ENCODE assay signal across 9 cellular contexts in the genomic region with DNA sequence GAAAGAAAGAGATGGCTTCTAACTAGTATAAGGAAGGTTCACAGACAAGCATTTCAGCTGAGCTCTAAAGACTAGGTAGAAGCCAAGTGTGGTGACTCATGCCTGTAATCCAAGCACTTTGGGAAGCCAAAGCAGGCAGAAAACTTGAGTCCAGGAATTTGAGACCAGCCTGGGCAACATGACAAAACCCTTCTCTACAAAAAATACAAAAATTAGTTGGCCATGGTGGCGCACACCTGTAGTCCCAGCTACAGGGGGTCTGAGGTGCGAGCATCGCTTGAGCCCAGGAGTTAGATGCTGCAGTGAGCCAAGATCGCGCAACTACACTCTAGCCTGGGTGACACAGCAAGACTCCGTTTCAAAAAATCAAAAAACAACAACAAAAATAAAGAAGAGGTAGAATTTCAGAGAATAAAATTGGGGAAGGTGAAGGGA. TPM values are rescaled to one million over a fixed set of nuclear protein-coding genes. Genes with fewer than 3 reads are reported as not detected.
A peak's percentile ranks its signal among the peaks of the same experiment; 100 is the strongest.
DNase-seq lines count a peak whose midpoint lies in the region; ATAC-seq, FAIRE-seq and TF ChIP-seq lines count a peak whose summit lies in the region.
"Had no signal": no experiment of that assay in that cellular context is flagged by ENCODE, and none has a peak within 500 bp of the region (broad histone marks: within the 10 kb centered on the region; RNA-seq: fewer than 3 reads in every experiment).

No MANE protein-coding gene starts in this region.

- POLR2A ChIA-PET in endothelial cell of umbilical vein (lab: Charles Lee): no interaction called here

- H3K9me3 ChIP-seq in endothelial cell of umbilical vein (replicated peaks; ENCODE audit: control insufficient read depth, insufficient read depth, low read length): no peaks in the 10 kb centered on the region

- TF ChIP-seq POLR2A in endothelial cell of umbilical vein (IDR thresholded peaks at IDR 0.05; ENCODE audit: low read depth, low read length): no peak

- H3K4me1 ChIP-seq in endothelial cell of umbilical vein (ENCODE audit: control insufficient read depth, extremely low read depth, insufficient read depth, low read length): peaks cover 3% of the 10 kb centered on the region

- CTCF ChIA-PET in endothelial cell of umbilical vein (lab: Charles Lee): interaction anchor here (0.8 to 1.7 kb wide), 3 partner anchors 11 to 75 kb away, joined by 3 to 6 read pairs (median 3); no protein-coding TSS in a partner anchor

- H3K27ac ChIP-seq in endothelial cell of umbilical vein (ENCODE audit: insufficient read depth, low read depth, low read length): no peak overlapping the region

- H3K4me3 ChIP-seq in endothelial cell of umbilical vein (replicated peaks in 1 of 3; ENCODE audit: insufficient read depth in 1 of 3, low read depth in 1 of 3, low read length in 3 of 3): no peak overlapping the region

- BruUV-seq in endothelial cell of umbilical vein (replicated peaks; lab: Mats Ljungman, UMichigan): no TSS peak

- H2AFZ ChIP-seq in endothelial cell of umbilical vein (ENCODE audit: low read depth, low read length): no peak overlapping the region

- H3K9ac ChIP-seq in endothelial cell of umbilical vein (replicated peaks; ENCODE audit: extremely low read depth, insufficient read depth, low read length): no peak overlapping the region

- ATAC-seq in omental fat pad (ENCODE audit: low FRiP score) (peak; percentile 66), HG02884 (IDR thresholded peaks at IDR 0.05; ENCODE audit: unreplicated experiment) (no peak)

- no peaks in the 10 kb centered on the region for H3K27me3 ChIP-seq in endothelial cell of umbilical vein (ENCODE audit: control insufficient read depth in 2 of 2, insufficient read depth in 2 of 2, low read length in 2 of 2)

- DNase-seq in Caki2 (ENCODE audit: low read depth) (peak; percentile 30), NCI-H2196 treated with DMSO at 0.1 percent for 48 hours (lab: John Stamatoyannopoulos, UW; ENCODE audit: unreplicated experiment) (peak; percentile 13), endothelial cell of umbilical vein (ENCODE audit: low read depth, low spot score) (peak; percentile 53), omental fat pad (ENCODE audit: low spot score) (no peak), SKM-1 (lab: John Stamatoyannopoulos, UW; ENCODE audit: unreplicated experiment) (no peak), GM20000 (ENCODE audit: low spot score) (no peak)
- no peak for DNase-seq in stimulated activated CD4-positive, alpha-beta T cell treated with anti-CD3 and anti-CD28 coated beads, Interleukin-2, amount 100 ng/mL, for 48 hours
- DNase-seq: NCI-H2029 treated with DMSO at 0.1 percent for 48 hours had no signal

- H4K20me1 ChIP-seq in endothelial cell of umbilical vein (replicated peaks; ENCODE audit: control insufficient read depth, extremely low read depth, insufficient read depth, low read length): no peaks in the 10 kb centered on the region

- intact Hi-C loops in endothelial cell of umbilical vein (cut with micrococcal nuclease): no loop called here

- TF ChIP-seq CTCF in endothelial cell of umbilical vein (IDR thresholded peaks at IDR 0.05; ENCODE audit: extremely low read depth in 1 of 2, insufficient read depth in 1 of 2, low read depth in 1 of 2, low read length in 2 of 2): no peak
- no peak for TF ChIP-seq CTCF in omental fat pad (IDR thresholded peaks at IDR 0.05)
- no peak for TF ChIP-seq CTCF in GM20000 (IDR thresholded peaks at IDR 0.05; ENCODE audit: extremely low read depth, missing control alignments)

- FAIRE-seq in endothelial cell of umbilical vein (lab: Jason Lieb, UNC): peak; percentile 64

- no peaks in the 10 kb centered on the region for H3K9me1 ChIP-seq in endothelial cell of umbilical vein (replicated peaks; ENCODE audit: control insufficient read depth, extremely low read depth, insufficient read depth, low read length)

- dilution Hi-C loops in endothelial cell of umbilical vein (cut with MboI; ENCODE audit: extremely low pct_ligation_motif_present, low sequenced_read_pairs): no loop called here

- H3K36me3 ChIP-seq in endothelial cell of umbilical vein (ENCODE audit: control insufficient read depth in 2 of 2, extremely low read depth in 1 of 2, insufficient read depth in 2 of 2, low read length in 2 of 2): no peaks in the 10 kb centered on the region

- in situ Hi-C loops in Caki2 (cut with HindIII; ENCODE audit: low pct_unique_long_range_greater_than_20kb, low sequenced_read_pairs): no loop called here

- H3K4me2 ChIP-seq in endothelial cell of umbilical vein (ENCODE audit: insufficient read depth, low read length): no peak overlapping the region

- H3K79me2 ChIP-seq in endothelial cell of umbilical vein (ENCODE audit: control insufficient read depth, insufficient read depth, low read length): peaks cover 36% of the 10 kb centered on the region

TF ChIP-seq in endothelial cell of umbilical vein, 7 proteins besides CTCF, POLR2A, EP300 and RAD21:
- TF ChIP-seq GATA2 (IDR thresholded peaks at IDR 0.05; ENCODE audit: insufficient read depth, insufficient read length, low read depth, low read length) (no peak), FOS (IDR thresholded peaks at IDR 0.05; ENCODE audit: borderline replicate concordance, insufficient read depth, low read length) (peak; percentile 72), JUN (IDR thresholded peaks at IDR 0.05; ENCODE audit: borderline replicate concordance, insufficient read depth, insufficient read length, low read depth) (no peak)
- TF ChIP-seq, protein P1, sequence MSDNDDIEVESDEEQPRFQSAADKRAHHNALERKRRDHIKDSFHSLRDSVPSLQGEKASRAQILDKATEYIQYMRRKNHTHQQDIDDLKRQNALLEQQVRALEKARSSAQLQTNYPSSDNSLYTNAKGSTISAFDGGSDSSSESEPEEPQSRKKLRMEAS (IDR thresholded peaks at IDR 0.05; ENCODE audit: insufficient read depth, insufficient read length): no peak

RNA-seq across cellular contexts. Expression of a gene that starts 27.8 kb away (rescaled TPM):
- 11.4 and 24.2 TPM in 2 replicates for total RNA-seq in Caki2 (2014; rRNA removed; shearing (Covaris generic); ENCODE audit: low replicate concordance)
- total RNA-seq in endothelial cell of umbilical vein (16.3 and 17.3 TPM in 2 replicates), omental fat pad (10 to 100 TPM; 16.1 to 29.8 (median 19.2) TPM)
- polyA plus RNA-seq in endothelial cell of umbilical vein: 17.1 and 20.4 TPM in 2 replicates
- 20.5 and 22.0 TPM in 2 replicates for polyA plus RNA-seq in endothelial cell of umbilical vein (2011; cell fraction: cytosol; rRNA removed)
- polyA plus RNA-seq in endothelial cell of umbilical vein (2011; cell fraction: nucleus; rRNA removed): 36.4 and 37.7 TPM in 2 replicates
- 9.6 and 13.4 TPM in 2 replicates for polyA plus RNA-seq in endothelial cell of umbilical vein (2012)
- 27.7 and 28.5 TPM in 2 replicates for polyA minus RNA-seq in endothelial cell of umbilical vein
- polyA minus RNA-seq in endothelial cell of umbilical vein (2011; cell fraction: cytosol; rRNA and poly(A)+ RNA removed): 7.8 TPM
- polyA minus RNA-seq in endothelial cell of umbilical vein (2011; cell fraction: nucleus; rRNA and poly(A)+ RNA removed): 22.0 and 29.4 TPM in 2 replicates

RNA-seq across cellular contexts. Expression of a gene that starts 42.6 kb away (rescaled TPM):
- 114 and 125 TPM in 2 replicates for total RNA-seq in Caki2 (2014; rRNA removed; shearing (Covaris generic); ENCODE audit: low replicate concordance)
- total RNA-seq in endothelial cell of umbilical vein (164 and 168 TPM in 2 replicates), omental fat pad (10 to 100 TPM; 73.1 to 80.5 (median 77.7) TPM)
- polyA plus RNA-seq in endothelial cell of umbilical vein: 162 and 168 TPM in 2 replicates
- 148 and 161 TPM in 2 replicates for polyA plus RNA-seq in endothelial cell of umbilical vein (2011; cell fraction: cytosol; rRNA removed)
- 75.2 and 75.7 TPM in 2 replicates for polyA plus RNA-seq in endothelial cell of umbilical vein (2011; cell fraction: nucleus; rRNA removed)
- 105 and 106 TPM in 2 replicates for polyA plus RNA-seq in endothelial cell of umbilical vein (2012)
- 76.1 and 82.0 TPM in 2 replicates for polyA minus RNA-seq in endothelial cell of umbilical vein
- 62.1 TPM for polyA minus RNA-seq in endothelial cell of umbilical vein (2011; cell fraction: cytosol; rRNA and poly(A)+ RNA removed)
- 26.6 and 33.5 TPM in 2 replicates for polyA minus RNA-seq in endothelial cell of umbilical vein (2011; cell fraction: nucleus; rRNA and poly(A)+ RNA removed)

Comparison
In these comparisons a context has a peak if more than half of its experiments do, and no peak if none do; other contexts are left out.
1. DNase-seq: peak in Caki2 (single experiment), NCI-H2196 treated with DMSO at 0.1 percent for 48 hours (single experiment) and endothelial cell of umbilical vein (single experiment); none in omental fat pad (single experiment), SKM-1 (single experiment), stimulated activated CD4-positive, alpha-beta T cell treated with anti-CD3 and anti-CD28 coated beads, Interleukin-2, amount 100 ng/mL, for 48 hours (0 of 2) and GM20000 (single experiment).